2 cellular contexts compared by ENCODE assay signal in genomic region chr11:111559791-111560190, GRCh38.
TF ChIP-seq lines count a peak whose summit lies in the region.

No MANE protein-coding gene starts in this region.

TF ChIP-seq in IMR-90, 13 proteins besides CTCF, POLR2A, EP300 and RAD21:
- TF ChIP-seq ELK1 (IDR thresholded peaks at IDR 0.05; ENCODE audit: borderline replicate concordance, low read depth, low read length) (no peak), USF2 (IDR thresholded peaks at IDR 0.05; ENCODE audit: low read depth, low read length) (no peak)

TF ChIP-seq in HepG2, 621 proteins besides CTCF, POLR2A, EP300 and RAD21:
- TF ChIP-seq SP5 (CRISPR knock-in tag; IDR thresholded peaks at IDR 0.05; ENCODE audit: borderline replicate concordance, low read depth) (no peak), BORCS8-MEF2B (CRISPR knock-in tag; IDR thresholded peaks at IDR 0.05) (no peak), SOX13 (IDR thresholded peaks at IDR 0.05) (no peak), SOX13 (CRISPR knock-in tag; conservative IDR thresholded peaks at IDR 0.05 in 1 of 2, IDR thresholded peaks at IDR 0.05 in 1 of 2) (no peak), ZNF326 (CRISPR knock-in tag; IDR thresholded peaks at IDR 0.05; ENCODE audit: borderline replicate concordance) (no peak), NR1H2 (CRISPR knock-in tag; IDR thresholded peaks at IDR 0.05; ENCODE audit: borderline replicate concordance, low read depth) (no peak), MAFF (IDR thresholded peaks at IDR 0.05; ENCODE audit: low read depth, low read length) (no peak), SAFB2 (CRISPR knock-in tag; IDR thresholded peaks at IDR 0.05; ENCODE audit: borderline replicate concordance, low read depth) (no peak), HOXA5 (CRISPR knock-in tag; IDR thresholded peaks at IDR 0.05) (no peak), ETS1 (CRISPR knock-in tag; IDR thresholded peaks at IDR 0.05) (no peak)
- TF ChIP-seq, protein P1, sequence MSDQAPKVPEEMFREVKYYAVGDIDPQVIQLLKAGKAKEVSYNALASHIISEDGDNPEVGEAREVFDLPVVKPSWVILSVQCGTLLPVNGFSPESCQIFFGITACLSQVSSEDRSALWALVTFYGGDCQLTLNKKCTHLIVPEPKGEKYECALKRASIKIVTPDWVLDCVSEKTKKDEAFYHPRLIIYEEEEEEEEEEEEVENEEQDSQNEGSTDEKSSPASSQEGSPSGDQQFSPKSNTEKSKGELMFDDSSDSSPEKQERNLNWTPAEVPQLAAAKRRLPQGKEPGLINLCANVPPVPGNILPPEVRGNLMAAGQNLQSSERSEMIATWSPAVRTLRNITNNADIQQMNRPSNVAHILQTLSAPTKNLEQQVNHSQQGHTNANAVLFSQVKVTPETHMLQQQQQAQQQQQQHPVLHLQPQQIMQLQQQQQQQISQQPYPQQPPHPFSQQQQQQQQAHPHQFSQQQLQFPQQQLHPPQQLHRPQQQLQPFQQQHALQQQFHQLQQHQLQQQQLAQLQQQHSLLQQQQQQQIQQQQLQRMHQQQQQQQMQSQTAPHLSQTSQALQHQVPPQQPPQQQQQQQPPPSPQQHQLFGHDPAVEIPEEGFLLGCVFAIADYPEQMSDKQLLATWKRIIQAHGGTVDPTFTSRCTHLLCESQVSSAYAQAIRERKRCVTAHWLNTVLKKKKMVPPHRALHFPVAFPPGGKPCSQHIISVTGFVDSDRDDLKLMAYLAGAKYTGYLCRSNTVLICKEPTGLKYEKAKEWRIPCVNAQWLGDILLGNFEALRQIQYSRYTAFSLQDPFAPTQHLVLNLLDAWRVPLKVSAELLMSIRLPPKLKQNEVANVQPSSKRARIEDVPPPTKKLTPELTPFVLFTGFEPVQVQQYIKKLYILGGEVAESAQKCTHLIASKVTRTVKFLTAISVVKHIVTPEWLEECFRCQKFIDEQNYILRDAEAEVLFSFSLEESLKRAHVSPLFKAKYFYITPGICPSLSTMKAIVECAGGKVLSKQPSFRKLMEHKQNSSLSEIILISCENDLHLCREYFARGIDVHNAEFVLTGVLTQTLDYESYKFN (CRISPR knock-in tag; conservative IDR thresholded peaks at IDR 0.05): no peak
